ENCODE assay signal across 27 cellular contexts in the genomic region with DNA sequence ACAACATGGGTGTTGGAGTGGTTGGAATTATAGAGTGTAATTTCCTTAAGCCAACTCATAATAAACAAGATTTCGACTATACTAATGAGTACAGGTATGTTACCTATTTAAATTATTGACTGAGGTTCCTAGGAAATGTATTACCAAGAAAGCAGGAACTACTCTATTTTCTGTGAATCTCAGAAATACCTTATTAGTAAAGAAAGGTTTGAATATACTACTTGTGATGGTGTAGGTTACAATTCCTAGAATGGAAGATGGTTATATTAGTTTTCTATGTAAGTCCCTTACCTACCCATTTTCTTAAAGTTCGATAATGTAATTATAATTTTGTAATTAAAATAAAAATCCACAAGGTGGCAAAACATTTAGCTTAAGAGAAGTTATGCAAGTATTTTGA.
"Had no signal": no experiment of that assay in that cellular context is flagged by ENCODE, and none has a peak within 500 bp of the region (broad histone marks: within the 10 kb centered on the region; RNA-seq: fewer than 3 reads in every experiment).

No MANE protein-coding gene starts in this region.

- DNase-seq: hypothalamus; immature natural killer cell; kidney; left colon; left lung; lower lobe of right lung; mammary epithelial cell; mesenchymal stem cell; naive thymus-derived CD8-positive, alpha-beta T cell; nucleus accumbens; right lobe of liver; stimulated activated CD4-positive, alpha-beta T cell treated with anti-CD3 and anti-CD28 coated beads, Interleukin-12 subunit alpha, Interleukin-12 subunit beta, amount 100 ng/mL, for 4 hours; stimulated activated CD4-positive, alpha-beta T cell treated with anti-CD3 and anti-CD28 coated beads, Interleukin-15, amount 100 ng/mL, for 24 hours; stimulated activated CD4-positive, alpha-beta T cell treated with anti-CD3 and anti-CD28 coated beads, Interleukin-2, amount 100 ng/mL, for 24 hours; stimulated activated CD4-positive, alpha-beta T cell treated with anti-CD3 and anti-CD28 coated beads, Interleukin-4, amount 100 ng/mL, for 1 hour; stimulated activated naive B cell treated with anti-CD40 and anti-IgM and Interleukin-4, amounts not matched to agents 10 μg/mL and 1 μg/mL and 100 μg/mL, for 72 hours; stimulated activated naive CD8-positive, alpha-beta T cell treated with anti-CD3 and anti-CD28 coated beads, Interleukin-15, Interleukin-2, amounts not matched to agents 100 U/mL and 50 U/mL, for 24 hours; stomach; testis; thyroid gland; transverse colon; upper lobe of left lung had no signal

- H3K27me3 ChIP-seq: left lung, right atrium auricular region, right lobe of liver, stomach, testis, thyroid gland, transverse colon, upper lobe of left lung had no signal

- H3K27ac ChIP-seq: lower lobe of right lung, right lobe of liver, stomach, thyroid gland, transverse colon, upper lobe of left lung had no signal

- H3K4me3 ChIP-seq: left lung, lower lobe of right lung, right atrium auricular region, right lobe of liver, stomach, testis, thyroid gland, transverse colon, upper lobe of left lung had no signal

- H3K4me3 Mint-ChIP-seq: immature natural killer cell; naive thymus-derived CD8-positive, alpha-beta T cell; nephron; neural crest cell; stimulated activated naive B cell treated with anti-CD40 and anti-IgM and Interleukin-4, amounts not matched to agents 10 μg/mL and 1 μg/mL and 100 μg/mL, for 72 hours had no signal

- H3K9me3 Mint-ChIP-seq: immature natural killer cell; naive thymus-derived CD8-positive, alpha-beta T cell; nephron; neural crest cell; stimulated activated naive B cell treated with anti-CD40 and anti-IgM and Interleukin-4, amounts not matched to agents 10 μg/mL and 1 μg/mL and 100 μg/mL, for 72 hours had no signal

- H3K4me1 Mint-ChIP-seq: nephron, neural crest cell had no signal

- FAIRE-seq: islet of Langerhans, kidney had no signal

- ATAC-seq: left colon; left lung; lower lobe of right lung; naive thymus-derived CD8-positive, alpha-beta T cell; right lobe of liver; stimulated activated naive B cell treated with anti-CD40 and anti-IgM and Interleukin-4, amounts not matched to agents 10 μg/mL and 1 μg/mL and 100 μg/mL, for 72 hours; stimulated activated naive CD8-positive, alpha-beta T cell treated with anti-CD3 and anti-CD28 coated beads, Interleukin-15, Interleukin-2, amounts not matched to agents 100 U/mL and 50 U/mL, for 24 hours had no signal

- H3K27ac Mint-ChIP-seq: nephron had no signal

- H3K9me3 ChIP-seq: left lung, lower lobe of right lung, right atrium auricular region, right lobe of liver, stomach, testis, thyroid gland, transverse colon, upper lobe of left lung had no signal

- H3K27me3 Mint-ChIP-seq: naive thymus-derived CD8-positive, alpha-beta T cell; progenitor cell of endocrine pancreas; stimulated activated naive B cell treated with anti-CD40 and anti-IgM and Interleukin-4, amounts not matched to agents 10 μg/mL and 1 μg/mL and 100 μg/mL, for 72 hours had no signal

- H3K4me1 ChIP-seq: left lung, lower lobe of right lung, right atrium auricular region, right lobe of liver, testis, thyroid gland, upper lobe of left lung had no signal
